In genomic region chr15:101446527-101447167, GRCh38 we compare ENCODE assay signal across 1 cellular context.
TF ChIP-seq lines count a peak whose summit lies in the region.

No MANE protein-coding gene starts in this region.

TF ChIP-seq in HepG2, 621 proteins besides CTCF, POLR2A, EP300 and RAD21 (continued from another document and continues in another):
- peak; percentile 84; the same call in 1 of the 2 replicates for TF ChIP-seq ZNF280D (CRISPR knock-in tag; IDR thresholded peaks at IDR 0.05)
- TF ChIP-seq ZNF562 (CRISPR knock-in tag; IDR thresholded peaks at IDR 0.05; ENCODE audit: borderline replicate concordance) = no peak
- TF ChIP-seq ZNF441 (CRISPR knock-in tag; IDR thresholded peaks at IDR 0.05; ENCODE audit: borderline replicate concordance) = no peak
- no peak for TF ChIP-seq ATAD3A (CRISPR knock-in tag; IDR thresholded peaks at IDR 0.05)
- no peak for TF ChIP-seq NFKBIZ (CRISPR knock-in tag; IDR thresholded peaks at IDR 0.05)
- no peak for TF ChIP-seq DBP (CRISPR knock-in tag; IDR thresholded peaks at IDR 0.05; ENCODE audit: not compliant biosample characterization)
- TF ChIP-seq ZNF556 (CRISPR knock-in tag; IDR thresholded peaks at IDR 0.05; ENCODE audit: borderline replicate concordance) = no peak; the same call in 1 of the 2 replicates
- TF ChIP-seq ZNF781 (CRISPR knock-in tag; IDR thresholded peaks at IDR 0.05; ENCODE audit: borderline replicate concordance, not compliant biosample characterization) = peak; percentile 53
- no peak for TF ChIP-seq NBN (conservative IDR thresholded peaks at IDR 0.05)
- TF ChIP-seq ZBED4 (CRISPR knock-in tag; IDR thresholded peaks at IDR 0.05; ENCODE audit: borderline replicate concordance) = no peak
- no peak for TF ChIP-seq ZNF382 (CRISPR knock-in tag; IDR thresholded peaks at IDR 0.05; ENCODE audit: borderline replicate concordance)
- TF ChIP-seq HMGXB4 (CRISPR knock-in tag; IDR thresholded peaks at IDR 0.05; ENCODE audit: borderline replicate concordance in 1 of 2, low read depth in 1 of 2) = no peak
- no peak for TF ChIP-seq ZNF597 (CRISPR knock-in tag; IDR thresholded peaks at IDR 0.05)
- TF ChIP-seq FOXC1 (CRISPR knock-in tag; IDR thresholded peaks at IDR 0.05; ENCODE audit: borderline replicate concordance) = no peak
- no peak for TF ChIP-seq ZNF891 (CRISPR knock-in tag; IDR thresholded peaks at IDR 0.05)
- TF ChIP-seq ZFP36L2 (CRISPR knock-in tag; IDR thresholded peaks at IDR 0.05) = no peak
- no peak for TF ChIP-seq MTA3 (CRISPR knock-in tag; IDR thresholded peaks at IDR 0.05)
- peak; percentile 63; the same call in 1 of the 2 replicates for TF ChIP-seq MYC (CRISPR knock-in tag; IDR thresholded peaks at IDR 0.05; ENCODE audit: borderline replicate concordance)
- TF ChIP-seq AGO2 (optimal IDR thresholded peaks at IDR 0.05; ENCODE audit: low read depth, low read length) = no peak
- TF ChIP-seq ERF (CRISPR knock-in tag; IDR thresholded peaks at IDR 0.05) = peak; percentile 53; the same call in 1 of the 2 replicates
- TF ChIP-seq ZNF10 (CRISPR knock-in tag; IDR thresholded peaks at IDR 0.05; ENCODE audit: borderline replicate concordance, low read depth) = no peak
- TF ChIP-seq ZNF20 (CRISPR knock-in tag; IDR thresholded peaks at IDR 0.05) = no peak
- no peak for TF ChIP-seq ZNF780A (CRISPR knock-in tag; IDR thresholded peaks at IDR 0.05)
- TF ChIP-seq TRAFD1 (CRISPR knock-in tag; IDR thresholded peaks at IDR 0.05; ENCODE audit: borderline replicate concordance) = no peak
- 0 out of 2 replicates have a peak, but pooled peaks have one; percentile 20 for TF ChIP-seq ZNF580 (CRISPR knock-in tag; IDR thresholded peaks at IDR 0.05; ENCODE audit: borderline replicate concordance, low read depth)
- TF ChIP-seq HMG20A (CRISPR knock-in tag; IDR thresholded peaks at IDR 0.05; ENCODE audit: borderline replicate concordance) = peak; percentile 45; the same call in 1 of the 2 replicates
- no peak for TF ChIP-seq RFX5 (IDR thresholded peaks at IDR 0.05; ENCODE audit: low read depth, low read length)
- TF ChIP-seq CREM (IDR thresholded peaks at IDR 0.05) = peak; percentile 43; the same call in 1 of the 2 replicates
- no peak for TF ChIP-seq CREM (CRISPR knock-in tag; IDR thresholded peaks at IDR 0.05)
- TF ChIP-seq IKZF4 (CRISPR knock-in tag; IDR thresholded peaks at IDR 0.05; ENCODE audit: borderline replicate concordance, low read depth, not compliant biosample characterization) = no peak
- no peak for TF ChIP-seq MAF1 (CRISPR knock-in tag; IDR thresholded peaks at IDR 0.05; ENCODE audit: borderline replicate concordance)
- no peak for TF ChIP-seq MIXL1 (CRISPR knock-in tag; IDR thresholded peaks at IDR 0.05)
- no peak for TF ChIP-seq CHCHD3 (CRISPR knock-in tag; IDR thresholded peaks at IDR 0.05)
- TF ChIP-seq ZNF225 (CRISPR knock-in tag; IDR thresholded peaks at IDR 0.05) = no peak; the same call in 1 of the 2 replicates
- no peak for TF ChIP-seq BCL3 (CRISPR knock-in tag; IDR thresholded peaks at IDR 0.05)
- no peak for TF ChIP-seq ATRX (CRISPR knock-in tag; IDR thresholded peaks at IDR 0.05; ENCODE audit: borderline replicate concordance)
- TF ChIP-seq IRX3 (CRISPR knock-in tag; IDR thresholded peaks at IDR 0.05; ENCODE audit: borderline replicate concordance, low read depth) = no peak
- TF ChIP-seq ZBTB21 (CRISPR knock-in tag; IDR thresholded peaks at IDR 0.05) = no peak
- TF ChIP-seq MIER3 (CRISPR knock-in tag; IDR thresholded peaks at IDR 0.05; ENCODE audit: borderline replicate concordance) = no peak
- no peak for TF ChIP-seq KLF15 (CRISPR knock-in tag; IDR thresholded peaks at IDR 0.05; ENCODE audit: borderline replicate concordance)
- no peak for TF ChIP-seq NCOA5 (CRISPR knock-in tag; IDR thresholded peaks at IDR 0.05)
- TF ChIP-seq GLMP (CRISPR knock-in tag; IDR thresholded peaks at IDR 0.05; ENCODE audit: borderline replicate concordance) = no peak
- no peak for TF ChIP-seq NFYB (CRISPR knock-in tag; IDR thresholded peaks at IDR 0.05)
- TF ChIP-seq ZNF850 (CRISPR knock-in tag; conservative IDR thresholded peaks at IDR 0.05) = no peak
- TF ChIP-seq PAX8 (CRISPR knock-in tag; IDR thresholded peaks at IDR 0.05; ENCODE audit: borderline replicate concordance) = no peak
- no peak for TF ChIP-seq BCL6 (CRISPR knock-in tag; IDR thresholded peaks at IDR 0.05)
